15 cellular contexts compared by ENCODE assay signal in genomic region chr19:16159655-16160054, GRCh38. TPM values are rescaled to one million over a fixed set of nuclear protein-coding genes. Genes with fewer than 3 reads are reported as not detected.
A peak's percentile ranks its signal among the peaks of the same experiment; 100 is the strongest.
DNase-seq lines count a peak whose midpoint lies in the region; ATAC-seq, FAIRE-seq and TF ChIP-seq lines count a peak whose summit lies in the region.
"Had no signal": no experiment of that assay in that cellular context is flagged by ENCODE, and none has a peak within 500 bp of the region (broad histone marks: within the 10 kb centered on the region; RNA-seq: fewer than 3 reads in every experiment).

No MANE protein-coding gene starts in this region.

- in situ Hi-C loops in HepG2 (cut with HindIII; ENCODE audit: extremely low pct_ligation_motif_present, low pct_unique_long_range_greater_than_20kb), result loop anchor here (25.0 kb wide), 1 partner anchor 522 kb away; the partner anchor contains the start of gene CYP4F3

- TF ChIP-seq EP300 in HepG2 (IDR thresholded peaks at IDR 0.05; ENCODE audit: low read depth in 2 of 2, low read length in 2 of 2) (no peak), HepG2 (CRISPR knock-in tag; IDR thresholded peaks at IDR 0.05; ENCODE audit: borderline replicate concordance) (no peak)

- H3K9me3 ChIP-seq in HepG2 (ENCODE audit: low read length), result no peaks in the 10 kb centered on the region
- no peaks in the 10 kb centered on the region for H3K9me3 ChIP-seq in right lobe of liver
- no peaks in the 10 kb centered on the region for H3K9me3 ChIP-seq in PC-9 (ENCODE audit: insufficient read depth, low read depth)
- H3K9me3 ChIP-seq: Caco-2 had no signal

- H3K4me2 ChIP-seq in HepG2 (ENCODE audit: low read depth, low read length) (no peak overlapping the region), PC-9 (no peak overlapping the region)

- H3K36me3 ChIP-seq in HepG2 (replicated peaks in 1 of 2; ENCODE audit: control insufficient read depth in 1 of 2, insufficient read depth in 2 of 2, low read length in 2 of 2) (no peaks in the 10 kb centered on the region), right lobe of liver (no peaks in the 10 kb centered on the region), PC-9 (ENCODE audit: low read depth) (no peaks in the 10 kb centered on the region)

- H3K9ac ChIP-seq in HepG2 (ENCODE audit: insufficient read depth, low read depth, low read length), result no peak overlapping the region

- peaks cover 27% of the 10 kb centered on the region for H3K4me1 ChIP-seq in HepG2 (ENCODE audit: insufficient read depth, low read length)
- H3K4me1 ChIP-seq in right lobe of liver, result peaks cover 0 to 11% (median 3%) of the 10 kb centered on the region in 4 donors
- H3K4me1 ChIP-seq in PC-9 (replicated peaks; ENCODE audit: insufficient read depth), result peaks cover 44% of the 10 kb centered on the region

- ATAC-seq in HepG2, result no peak
- ATAC-seq in right lobe of liver, result no peak

- no peak overlapping the region for H3K27ac ChIP-seq in HepG2 (ENCODE audit: extremely low read length, insufficient read depth, low read length)
- H3K27ac ChIP-seq in right lobe of liver, result no peak overlapping the region
- peak overlapping the region; percentile 98 for H3K27ac ChIP-seq in PC-9

- no peak for DNase-seq in HepG2 (ENCODE audit: low spot score)
- no peak for DNase-seq in right lobe of liver
- no peak for DNase-seq in PC-9
- no peak for DNase-seq in immature natural killer cell
- DNase-seq in chondrocyte (ENCODE audit: low spot score), result no peak
- no peak for DNase-seq in A172 (ENCODE audit: low spot score)
- DNase-seq: Caco-2; CD8-positive, alpha-beta memory T cell; DND-41; HCEC 1CT had no signal

- H3K36me3 Mint-ChIP-seq in immature natural killer cell (peaks cover 14 to 29% (median 16%) of the 10 kb centered on the region in 3 donors), chondrocyte (ENCODE audit: low read depth) (no peaks in the 10 kb centered on the region)

- no peaks in the 10 kb centered on the region for H3K9me3 Mint-ChIP-seq in immature natural killer cell
- no peaks in the 10 kb centered on the region for H3K9me3 Mint-ChIP-seq in chondrocyte (ENCODE audit: low read depth)
- H3K9me3 Mint-ChIP-seq: CD8-positive, alpha-beta memory T cell; IgD-negative memory B cell had no signal

- no peak for TF ChIP-seq RAD21 in HepG2 (CRISPR knock-in tag; IDR thresholded peaks at IDR 0.05)

- 84% methylated on average over 5 of the region's 5 CpGs for WGBS in HepG2 (ENCODE audit: low lambda C conversion rate)
- 86% methylated on average over 2 of the region's 5 CpGs for WGBS in right lobe of liver (ENCODE audit: insufficient coverage, low coverage, low lambda C conversion rate, missing lambda C conversion rate)

- no peaks in the 10 kb centered on the region for H3K9me2 ChIP-seq in PC-9 (ENCODE audit: insufficient read depth)

- POLR2A ChIA-PET in HepG2 (lab: Yijun Ruan, JAX) (no interaction called here), PC-9 (lab: Charles Lee; ENCODE audit: unreplicated experiment) (no interaction called here)

- H2AFZ ChIP-seq in HepG2 (ENCODE audit: low read length) (no peak overlapping the region), PC-9 (no peak overlapping the region)

- TF ChIP-seq POLR2A in HepG2 (IDR thresholded peaks at IDR 0.05; ENCODE audit: insufficient read depth in 1 of 2, low read depth in 2 of 2, low read length in 2 of 2) (no peak), right lobe of liver (IDR thresholded peaks at IDR 0.05) (no peak)

- no peak for FAIRE-seq in HepG2 (lab: Jason Lieb, UNC)

- H3K4me1 Mint-ChIP-seq in immature natural killer cell, result peaks cover 25 to 32% of the 10 kb centered on the region in 2 donors
- peaks cover 13% of the 10 kb centered on the region for H3K4me1 Mint-ChIP-seq in chondrocyte (ENCODE audit: low read depth)

- peaks cover 41% of the 10 kb centered on the region for H3F3A ChIP-seq in PC-9 (ENCODE audit: insufficient read depth, low read depth)

- H4K20me1 ChIP-seq in HepG2 (ENCODE audit: insufficient read depth, low read length), result no peaks in the 10 kb centered on the region
- no peaks in the 10 kb centered on the region for H4K20me1 ChIP-seq in PC-9 (ENCODE audit: insufficient read depth)

- H3K27me3 Mint-ChIP-seq in immature natural killer cell (ENCODE audit: low read depth in 3 of 3), result peaks cover 0 to 5% (median 0%) of the 10 kb centered on the region in 3 donors
- H3K27me3 Mint-ChIP-seq in chondrocyte (ENCODE audit: low read depth), result peaks cover 5% of the 10 kb centered on the region
- H3K27me3 Mint-ChIP-seq: CD8-positive, alpha-beta memory T cell; IgD-negative memory B cell had no signal

- no peak overlapping the region for H3K4me3 Mint-ChIP-seq in immature natural killer cell
- no peak overlapping the region for H3K4me3 Mint-ChIP-seq in chondrocyte (ENCODE audit: unreplicated experiment)
- H3K4me3 Mint-ChIP-seq: CD8-positive, alpha-beta memory T cell; IgD-negative memory B cell had no signal

- H3K27me3 ChIP-seq in HepG2 (ENCODE audit: control insufficient read depth in 1 of 2, insufficient read depth in 2 of 2, low read length in 2 of 2), result no peaks in the 10 kb centered on the region
- no peaks in the 10 kb centered on the region for H3K27me3 ChIP-seq in right lobe of liver
- no peaks in the 10 kb centered on the region for H3K27me3 ChIP-seq in PC-9 (ENCODE audit: insufficient read depth, low read depth)

- TF ChIP-seq CTCF in HepG2 (CRISPR knock-in tag; IDR thresholded peaks at IDR 0.05), result no peak
- TF ChIP-seq CTCF in right lobe of liver (IDR thresholded peaks at IDR 0.05), result no peak
- TF ChIP-seq CTCF in PC-9 (conservative IDR thresholded peaks at IDR 0.05), result no peak
- no peak for TF ChIP-seq CTCF in chondrocyte (IDR thresholded peaks at IDR 0.05)

- H3K79me2 ChIP-seq in HepG2 (ENCODE audit: insufficient read depth, low read length) (no peaks in the 10 kb centered on the region), PC-9 (ENCODE audit: low read depth) (no peaks in the 10 kb centered on the region)

- peak overlapping the region in 4 of 6 donors; percentile 34 to 75 (median 66) for H3K27ac Mint-ChIP-seq in immature natural killer cell
- no peak overlapping the region for H3K27ac Mint-ChIP-seq in chondrocyte (ENCODE audit: unreplicated experiment)
- H3K27ac Mint-ChIP-seq: CD8-positive, alpha-beta memory T cell had no signal

- BruUV-seq in HepG2 (replicated peaks; lab: Mats Ljungman, UMichigan) (no TSS peak), PC-9 (replicated peaks; lab: Mats Ljungman, UMichigan) (no TSS peak)

- H3K4me3 ChIP-seq in HepG2 (replicated peaks in 1 of 3; ENCODE audit: insufficient read depth in 1 of 3, low read depth in 2 of 3, low read length in 3 of 3) (no peak overlapping the region), right lobe of liver (no peak overlapping the region), PC-9 (no peak overlapping the region)

- intact Hi-C loops in HepG2 (cut with micrococcal nuclease; ENCODE audit: unreplicated experiment), result no loop called here
- intact Hi-C loops in right lobe of liver (cut with DNase I), result no loop called here
- intact Hi-C loops in PC-9 (cut with micrococcal nuclease; ENCODE audit: unreplicated experiment), result no loop called here

- CTCF ChIA-PET in HepG2 (lab: Yijun Ruan, JAX; ENCODE audit: low intra/inter-chr PET ratio, low total read pairs), result no interaction called here
- CTCF ChIA-PET in PC-9 (lab: Charles Lee), result interaction anchor here (0.6 kb wide), 1 partner anchor 51 kb away, joined by 3 read pairs; no protein-coding TSS in a partner anchor

RNA-seq across cellular contexts. Expression of gene CIB3, which starts 13.7 kb away (rescaled TPM):
- not detected in 2 replicates for total RNA-seq in HepG2 (2016; rRNA removed; fragmentation: Illumina TruSeq; extraction: Trizol)
- not detected in 2 replicates for total RNA-seq in HepG2 (2016; cell fraction: cytosol; rRNA removed; fragmentation: Illumina TruSeq; extraction: Trizol; ENCODE audit: low read depth)
- total RNA-seq in HepG2 (2016; cell fraction: insoluble cytoplasmic fraction; rRNA removed; fragmentation: Illumina TruSeq; extraction: Trizol), result not detected in 2 replicates
- not detected in 2 replicates for total RNA-seq in HepG2 (2016; cell fraction: membrane; rRNA removed; fragmentation: Illumina TruSeq; extraction: Trizol)
- total RNA-seq in HepG2 (2016; cell fraction: nucleus; rRNA removed; fragmentation: Illumina TruSeq; extraction: Trizol), result not detected in 2 replicates
- polyA plus RNA-seq in HepG2 (2011; rRNA removed), result not detected in 2 replicates
- polyA plus RNA-seq in HepG2 (2011; cell fraction: cytosol; rRNA removed), result not detected in 2 replicates
- polyA plus RNA-seq in HepG2 (2011; cell fraction: nucleus; rRNA removed), result not detected in 2 replicates
- polyA plus RNA-seq in HepG2 (2012), result not detected in 2 replicates
- not detected in 2 replicates for polyA plus RNA-seq in HepG2 (2016; cell fraction: cytosol; fragmentation: Illumina TruSeq; extraction: Trizol; ENCODE audit: low read depth)
- polyA plus RNA-seq in HepG2 (2016; cell fraction: insoluble cytoplasmic fraction; fragmentation: Illumina TruSeq; extraction: Trizol; ENCODE audit: low read depth), result not detected in 2 replicates
- polyA plus RNA-seq in HepG2 (2016; cell fraction: membrane; fragmentation: Illumina TruSeq; extraction: Trizol; ENCODE audit: low read depth), result not detected in 2 replicates
- not detected in 2 replicates for polyA plus RNA-seq in HepG2 (2016; cell fraction: nucleus; fragmentation: Illumina TruSeq; extraction: Trizol; ENCODE audit: insufficient read depth, low read depth)
- not detected in 2 replicates for polyA minus RNA-seq in HepG2 (2011; rRNA and poly(A)+ RNA removed; ENCODE audit: low replicate concordance)
- not detected in 2 replicates for polyA minus RNA-seq in HepG2 (2011; cell fraction: cytosol; rRNA and poly(A)+ RNA removed)
- polyA minus RNA-seq in HepG2 (2011; cell fraction: nucleus; rRNA and poly(A)+ RNA removed), result not detected in 2 replicates
- not detected for total RNA-seq in right lobe of liver
- total RNA-seq in PC-9 (2021), result not detected in 2 replicates
- not detected for polyA plus RNA-seq in immature natural killer cell
- not detected in 3 replicates for total RNA-seq in chondrocyte
- not detected in 2 replicates for total RNA-seq in A172 (2014; rRNA removed; shearing (Covaris generic))
- total RNA-seq: A673; Caco-2; CD8-positive, alpha-beta memory T cell; H4; HT-29 had no signal
- polyA plus RNA-seq: BJ; CD8-positive, alpha-beta memory T cell; IgD-negative memory B cell had no signal

RNA-seq across cellular contexts. Expression of gene HSH2D, which starts 16.2 kb away (rescaled TPM):
- 0.53 and 0.69 TPM in 2 replicates for total RNA-seq in HepG2 (2016; rRNA removed; fragmentation: Illumina TruSeq; extraction: Trizol)
- total RNA-seq in HepG2 (2016; cell fraction: cytosol; rRNA removed; fragmentation: Illumina TruSeq; extraction: Trizol; ENCODE audit: low read depth), result 0.20 and 0.71 TPM in 2 replicates
- total RNA-seq in HepG2 (2016; cell fraction: insoluble cytoplasmic fraction; rRNA removed; fragmentation: Illumina TruSeq; extraction: Trizol), result 0.68 and 0.91 TPM in 2 replicates
- 0.45 and 0.53 TPM in 2 replicates for total RNA-seq in HepG2 (2016; cell fraction: membrane; rRNA removed; fragmentation: Illumina TruSeq; extraction: Trizol)
- total RNA-seq in HepG2 (2016; cell fraction: nucleus; rRNA removed; fragmentation: Illumina TruSeq; extraction: Trizol), result 0.75 and 1.1 TPM in 2 replicates
- 3.2 and 6.3 TPM in 2 replicates for polyA plus RNA-seq in HepG2 (2011; rRNA removed)
- 2.3 and 3.1 TPM in 2 replicates for polyA plus RNA-seq in HepG2 (2011; cell fraction: cytosol; rRNA removed)
- polyA plus RNA-seq in HepG2 (2011; cell fraction: nucleus; rRNA removed), result 7.6 and 12.6 TPM in 2 replicates
- 3.5 and 3.7 TPM in 2 replicates for polyA plus RNA-seq in HepG2 (2012)
- 0.08 and 0.27 TPM in 2 replicates for polyA plus RNA-seq in HepG2 (2016; cell fraction: cytosol; fragmentation: Illumina TruSeq; extraction: Trizol; ENCODE audit: low read depth)
- polyA plus RNA-seq in HepG2 (2016; cell fraction: insoluble cytoplasmic fraction; fragmentation: Illumina TruSeq; extraction: Trizol; ENCODE audit: low read depth), result 0.67 and 0.85 TPM in 2 replicates
- polyA plus RNA-seq in HepG2 (2016; cell fraction: membrane; fragmentation: Illumina TruSeq; extraction: Trizol; ENCODE audit: low read depth), result 0.26 and 0.30 TPM in 2 replicates
- polyA plus RNA-seq in HepG2 (2016; cell fraction: nucleus; fragmentation: Illumina TruSeq; extraction: Trizol; ENCODE audit: insufficient read depth, low read depth), result 1.6 and 2.8 TPM in 2 replicates
- 1.1 and 1.3 TPM in 2 replicates for polyA minus RNA-seq in HepG2 (2011; rRNA and poly(A)+ RNA removed; ENCODE audit: low replicate concordance)
- 0.70 and 1.5 TPM in 2 replicates for polyA minus RNA-seq in HepG2 (2011; cell fraction: cytosol; rRNA and poly(A)+ RNA removed)
- 2.4 and 4.8 TPM in 2 replicates for polyA minus RNA-seq in HepG2 (2011; cell fraction: nucleus; rRNA and poly(A)+ RNA removed)
- total RNA-seq in right lobe of liver, result 1 to 10 TPM in 1 of 6 experiments, under 1 TPM in 5; 0.26 to 1.7 (median 0.48) TPM
- 10.9 and 13.7 TPM in 2 replicates for total RNA-seq in PC-9 (2021)
- polyA plus RNA-seq in immature natural killer cell, result 100 to 1,000 TPM in 1 of 3 donors, 10 to 100 TPM in 2; 70.4 to 127 (median 97.4) TPM
- not detected in 3 replicates for total RNA-seq in chondrocyte
- not detected in 2 replicates for total RNA-seq in A172 (2014; rRNA removed; shearing (Covaris generic))
- total RNA-seq: A673, H4 had no signal
- polyA plus RNA-seq: BJ had no signal

RNA-seq across cellular contexts. Expression of gene FAM32A, which starts 25.6 kb away (rescaled TPM):
- total RNA-seq in HepG2 (2016; rRNA removed; fragmentation: Illumina TruSeq; extraction: Trizol) (86.2 and 107 TPM in 2 replicates), right lobe of liver (10 to 100 TPM; 32.1 to 65.8 (median 37.5) TPM), PC-9 (2021) (44.3 and 66.5 TPM in 2 replicates), chondrocyte (64.9 to 72.4 TPM (median 68.6 TPM) in 3 replicates)
- total RNA-seq in HepG2 (2016; cell fraction: cytosol; rRNA removed; fragmentation: Illumina TruSeq; extraction: Trizol; ENCODE audit: low read depth), result 16.1 and 18.7 TPM in 2 replicates
- total RNA-seq in HepG2 (2016; cell fraction: insoluble cytoplasmic fraction; rRNA removed; fragmentation: Illumina TruSeq; extraction: Trizol), result 88.4 and 109 TPM in 2 replicates
- 47.2 and 50.8 TPM in 2 replicates for total RNA-seq in HepG2 (2016; cell fraction: membrane; rRNA removed; fragmentation: Illumina TruSeq; extraction: Trizol)
- 31.5 and 32.7 TPM in 2 replicates for total RNA-seq in HepG2 (2016; cell fraction: nucleus; rRNA removed; fragmentation: Illumina TruSeq; extraction: Trizol)
- polyA plus RNA-seq in HepG2 (2011; rRNA removed) (83.5 and 85.8 TPM in 2 replicates), immature natural killer cell (100 to 1,000 TPM; 156 to 225 (median 179) TPM)
- 84.4 and 94.8 TPM in 2 replicates for polyA plus RNA-seq in HepG2 (2011; cell fraction: cytosol; rRNA removed)
- polyA plus RNA-seq in HepG2 (2011; cell fraction: nucleus; rRNA removed), result 43.4 and 53.9 TPM in 2 replicates
- polyA plus RNA-seq in HepG2 (2012), result 47.0 and 48.3 TPM in 2 replicates
- polyA plus RNA-seq in HepG2 (2016; cell fraction: cytosol; fragmentation: Illumina TruSeq; extraction: Trizol; ENCODE audit: low read depth), result 15.1 and 15.9 TPM in 2 replicates
- 111 and 120 TPM in 2 replicates for polyA plus RNA-seq in HepG2 (2016; cell fraction: insoluble cytoplasmic fraction; fragmentation: Illumina TruSeq; extraction: Trizol; ENCODE audit: low read depth)
- 34.1 and 36.4 TPM in 2 replicates for polyA plus RNA-seq in HepG2 (2016; cell fraction: membrane; fragmentation: Illumina TruSeq; extraction: Trizol; ENCODE audit: low read depth)
- 59.1 and 59.3 TPM in 2 replicates for polyA plus RNA-seq in HepG2 (2016; cell fraction: nucleus; fragmentation: Illumina TruSeq; extraction: Trizol; ENCODE audit: insufficient read depth, low read depth)
- polyA minus RNA-seq in HepG2 (2011; rRNA and poly(A)+ RNA removed; ENCODE audit: low replicate concordance), result 30.0 and 76.8 TPM in 2 replicates
- polyA minus RNA-seq in HepG2 (2011; cell fraction: cytosol; rRNA and poly(A)+ RNA removed), result 16.9 and 20.0 TPM in 2 replicates
- 9.8 and 10.2 TPM in 2 replicates for polyA minus RNA-seq in HepG2 (2011; cell fraction: nucleus; rRNA and poly(A)+ RNA removed)
- 198 and 231 TPM in 2 replicates for total RNA-seq in A172 (2014; rRNA removed; shearing (Covaris generic))

RNA-seq across cellular contexts. Expression of gene AP1M1, which starts 38.1 kb away (rescaled TPM):
- 43.6 and 46.1 TPM in 2 replicates for total RNA-seq in HepG2 (2016; rRNA removed; fragmentation: Illumina TruSeq; extraction: Trizol)
- 20.4 and 22.9 TPM in 2 replicates for total RNA-seq in HepG2 (2016; cell fraction: cytosol; rRNA removed; fragmentation: Illumina TruSeq; extraction: Trizol; ENCODE audit: low read depth)
- 36.0 and 47.3 TPM in 2 replicates for total RNA-seq in HepG2 (2016; cell fraction: insoluble cytoplasmic fraction; rRNA removed; fragmentation: Illumina TruSeq; extraction: Trizol)
- total RNA-seq in HepG2 (2016; cell fraction: membrane; rRNA removed; fragmentation: Illumina TruSeq; extraction: Trizol), result 32.8 and 39.0 TPM in 2 replicates
- total RNA-seq in HepG2 (2016; cell fraction: nucleus; rRNA removed; fragmentation: Illumina TruSeq; extraction: Trizol), result 27.4 and 32.2 TPM in 2 replicates
- polyA plus RNA-seq in HepG2 (2011; rRNA removed), result 34.4 and 38.8 TPM in 2 replicates
- polyA plus RNA-seq in HepG2 (2011; cell fraction: cytosol; rRNA removed), result 36.4 and 38.2 TPM in 2 replicates
- 46.2 and 50.3 TPM in 2 replicates for polyA plus RNA-seq in HepG2 (2011; cell fraction: nucleus; rRNA removed)
- 32.0 and 35.2 TPM in 2 replicates for polyA plus RNA-seq in HepG2 (2012)
- polyA plus RNA-seq in HepG2 (2016; cell fraction: cytosol; fragmentation: Illumina TruSeq; extraction: Trizol; ENCODE audit: low read depth), result 20.3 and 21.8 TPM in 2 replicates
- polyA plus RNA-seq in HepG2 (2016; cell fraction: insoluble cytoplasmic fraction; fragmentation: Illumina TruSeq; extraction: Trizol; ENCODE audit: low read depth), result 46.9 and 60.8 TPM in 2 replicates
- polyA plus RNA-seq in HepG2 (2016; cell fraction: membrane; fragmentation: Illumina TruSeq; extraction: Trizol; ENCODE audit: low read depth), result 31.7 and 32.5 TPM in 2 replicates
- 54.4 and 56.8 TPM in 2 replicates for polyA plus RNA-seq in HepG2 (2016; cell fraction: nucleus; fragmentation: Illumina TruSeq; extraction: Trizol; ENCODE audit: insufficient read depth, low read depth)
- 46.7 and 67.4 TPM in 2 replicates for polyA minus RNA-seq in HepG2 (2011; rRNA and poly(A)+ RNA removed; ENCODE audit: low replicate concordance)
- polyA minus RNA-seq in HepG2 (2011; cell fraction: cytosol; rRNA and poly(A)+ RNA removed), result 39.7 and 43.0 TPM in 2 replicates
- 20.2 and 35.7 TPM in 2 replicates for polyA minus RNA-seq in HepG2 (2011; cell fraction: nucleus; rRNA and poly(A)+ RNA removed)
- 100 to 1,000 TPM in 1 of 6 experiments, 10 to 100 TPM in 5; 44.5 to 102 (median 62.5) TPM for total RNA-seq in right lobe of liver
- total RNA-seq in PC-9 (2021), result 27.5 and 52.8 TPM in 2 replicates
- 100 to 1,000 TPM; 128 to 178 (median 173) TPM for polyA plus RNA-seq in immature natural killer cell
- total RNA-seq in chondrocyte, result 78.3 to 91.2 TPM (median 81.8 TPM) in 3 replicates
- 118 and 133 TPM in 2 replicates for total RNA-seq in A172 (2014; rRNA removed; shearing (Covaris generic))

RNA-seq across cellular contexts. Expression of gene RAB8A, which starts 48.0 kb away (rescaled TPM):
- total RNA-seq in HepG2 (2016; rRNA removed; fragmentation: Illumina TruSeq; extraction: Trizol) (44.8 and 45.0 TPM in 2 replicates), right lobe of liver (10 to 100 TPM; 59.5 to 88.4 (median 72.5) TPM), PC-9 (2021) (87.9 and 104 TPM in 2 replicates), chondrocyte (65.5 to 73.7 TPM (median 69.9 TPM) in 3 replicates)
- 12.2 and 13.0 TPM in 2 replicates for total RNA-seq in HepG2 (2016; cell fraction: cytosol; rRNA removed; fragmentation: Illumina TruSeq; extraction: Trizol; ENCODE audit: low read depth)
- total RNA-seq in HepG2 (2016; cell fraction: insoluble cytoplasmic fraction; rRNA removed; fragmentation: Illumina TruSeq; extraction: Trizol), result 42.2 and 46.8 TPM in 2 replicates
- total RNA-seq in HepG2 (2016; cell fraction: membrane; rRNA removed; fragmentation: Illumina TruSeq; extraction: Trizol), result 26.3 and 29.3 TPM in 2 replicates
- 27.3 and 27.8 TPM in 2 replicates for total RNA-seq in HepG2 (2016; cell fraction: nucleus; rRNA removed; fragmentation: Illumina TruSeq; extraction: Trizol)
- polyA plus RNA-seq in HepG2 (2011; rRNA removed) (36.7 and 37.0 TPM in 2 replicates), immature natural killer cell (100 to 1,000 TPM; 110 to 184 (median 126) TPM)
- 37.0 and 45.8 TPM in 2 replicates for polyA plus RNA-seq in HepG2 (2011; cell fraction: cytosol; rRNA removed)
- 18.8 and 19.5 TPM in 2 replicates for polyA plus RNA-seq in HepG2 (2011; cell fraction: nucleus; rRNA removed)
- polyA plus RNA-seq in HepG2 (2012), result 25.7 and 50.6 TPM in 2 replicates
- 9.1 and 10.9 TPM in 2 replicates for polyA plus RNA-seq in HepG2 (2016; cell fraction: cytosol; fragmentation: Illumina TruSeq; extraction: Trizol; ENCODE audit: low read depth)
- polyA plus RNA-seq in HepG2 (2016; cell fraction: insoluble cytoplasmic fraction; fragmentation: Illumina TruSeq; extraction: Trizol; ENCODE audit: low read depth), result 58.6 and 65.5 TPM in 2 replicates
- 18.8 and 20.6 TPM in 2 replicates for polyA plus RNA-seq in HepG2 (2016; cell fraction: membrane; fragmentation: Illumina TruSeq; extraction: Trizol; ENCODE audit: low read depth)
- polyA plus RNA-seq in HepG2 (2016; cell fraction: nucleus; fragmentation: Illumina TruSeq; extraction: Trizol; ENCODE audit: insufficient read depth, low read depth), result 51.5 and 63.5 TPM in 2 replicates
- 59.4 and 156 TPM in 2 replicates for polyA minus RNA-seq in HepG2 (2011; rRNA and poly(A)+ RNA removed; ENCODE audit: low replicate concordance)
- polyA minus RNA-seq in HepG2 (2011; cell fraction: cytosol; rRNA and poly(A)+ RNA removed), result 50.6 TPM in 2 replicates
- 60.1 and 69.0 TPM in 2 replicates for polyA minus RNA-seq in HepG2 (2011; cell fraction: nucleus; rRNA and poly(A)+ RNA removed)
- total RNA-seq in A172 (2014; rRNA removed; shearing (Covaris generic)), result 60.3 and 60.8 TPM in 2 replicates
